In genomic region chr10:73998623-73999622, GRCh38 we compare ENCODE assay signal across 1 cellular context.
TF ChIP-seq lines count a peak whose summit lies in the region.

No MANE protein-coding gene starts in this region.

TF ChIP-seq in K562, 482 proteins besides CTCF, POLR2A, EP300 and RAD21 (continued from another document and continues in another):
- TF ChIP-seq UBTF (IDR thresholded peaks at IDR 0.05; ENCODE audit: borderline replicate concordance in 1 of 2, low read depth in 2 of 2, low read length in 2 of 2) (no peak), SRF (CRISPR knock-in tag; IDR thresholded peaks at IDR 0.05) (peak in 1 of 2 experiments; percentile 45; a peak in 1 of 4 replicates), KDM4B (IDR thresholded peaks at IDR 0.05; ENCODE audit: borderline replicate concordance in 2 of 2, low read depth in 1 of 2) (no peak), ZNF778 (CRISPR knock-in tag; IDR thresholded peaks at IDR 0.05) (no peak), ZNF695 (CRISPR knock-in tag; IDR thresholded peaks at IDR 0.05) (no peak), BRD4 (IDR thresholded peaks at IDR 0.05) (0 out of 2 replicates have a peak, but pooled peaks have one; percentile 13), STAT5B (CRISPR knock-in tag; IDR thresholded peaks at IDR 0.05) (no peak), RUNX1 (IDR thresholded peaks at IDR 0.05; ENCODE audit: low read depth) (no peak), KLF16 (IDR thresholded peaks at IDR 0.05) (no peak), ETS2 (tag; IDR thresholded peaks at IDR 0.05; ENCODE audit: borderline replicate concordance, poor library complexity, severe bottlenecking) (no peak), BRF1 (IDR thresholded peaks at IDR 0.05; ENCODE audit: borderline replicate concordance, extremely low read depth, insufficient read length) (no peak), PRPF4 (IDR thresholded peaks at IDR 0.05; ENCODE audit: insufficient read depth, low read depth, low read length, poor library complexity, severe bottlenecking) (no peak), FOXA1 (IDR thresholded peaks at IDR 0.05; ENCODE audit: borderline replicate concordance) (no peak), RAD51 (IDR thresholded peaks at IDR 0.05; ENCODE audit: borderline replicate concordance, low read depth) (no peak), CREM (IDR thresholded peaks at IDR 0.05; ENCODE audit: low read depth) (no peak), SAFB (IDR thresholded peaks at IDR 0.05; ENCODE audit: borderline replicate concordance, low read depth, low read length) (0 out of 2 replicates have a peak, but pooled peaks have one; percentile 4), RREB1 (CRISPR knock-in tag; IDR thresholded peaks at IDR 0.05) (no peak), SP2 (IDR thresholded peaks at IDR 0.05; ENCODE audit: extremely low read depth, low read depth, low read length, poor library complexity, severe bottlenecking) (no peak), ETV6 (IDR thresholded peaks at IDR 0.05; ENCODE audit: borderline replicate concordance in 1 of 2, low read depth in 2 of 2, low read length in 1 of 2) (no peak), ETV6 (CRISPR knock-in tag; IDR thresholded peaks at IDR 0.05; ENCODE audit: borderline replicate concordance) (no peak), E2F1 (CRISPR knock-in tag; IDR thresholded peaks at IDR 0.05) (no peak), ZNF133 (CRISPR knock-in tag; IDR thresholded peaks at IDR 0.05) (no peak), CSDE1 (IDR thresholded peaks at IDR 0.05) (no peak), NR2C2 (CRISPR knock-in tag; IDR thresholded peaks at IDR 0.05) (no peak), NR2C2 (tag; IDR thresholded peaks at IDR 0.05) (no peak), HEY1 (CRISPR knock-in tag; IDR thresholded peaks at IDR 0.05; ENCODE audit: borderline replicate concordance) (no peak), JUNB (CRISPR knock-in tag; conservative IDR thresholded peaks at IDR 0.05) (no peak), MBD2 (IDR thresholded peaks at IDR 0.05; ENCODE audit: borderline replicate concordance, low read depth) (no peak), SMAD1 (IDR thresholded peaks at IDR 0.05; ENCODE audit: low read depth, low read length, partially characterized antibody) (no peak), FOXO4 (CRISPR knock-in tag; IDR thresholded peaks at IDR 0.05) (no peak), ZNF239 (CRISPR knock-in tag; IDR thresholded peaks at IDR 0.05) (no peak; the same call in 1 of the 2 replicates), ARNT (IDR thresholded peaks at IDR 0.05) (no peak), PHB2 (IDR thresholded peaks at IDR 0.05; ENCODE audit: low read depth) (peak; percentile 57; the same call in 1 of the 2 replicates), ZFP1 (CRISPR knock-in tag; IDR thresholded peaks at IDR 0.05) (no peak; the same call in 1 of the 2 replicates), ZC3H11A (IDR thresholded peaks at IDR 0.05; ENCODE audit: low read depth, low read length) (no peak), ERF (CRISPR knock-in tag; IDR thresholded peaks at IDR 0.05) (no peak), CREB1 (IDR thresholded peaks at IDR 0.05) (no peak), CREB1 (CRISPR knock-in tag; IDR thresholded peaks at IDR 0.05) (no peak), ZBED1 (IDR thresholded peaks at IDR 0.05) (no peak), YY1 (IDR thresholded peaks at IDR 0.05; ENCODE audit: borderline replicate concordance in 1 of 3, control insufficient read depth in 1 of 3, extremely low read depth in 1 of 3, insufficient read depth in 3 of 3, insufficient read length in 1 of 3, insufficient replicate concordance in 2 of 3, low read depth in 1 of 3, low read length in 2 of 3) (no peak), THAP12 (CRISPR knock-in tag; IDR thresholded peaks at IDR 0.05) (no peak), ZNF449 (CRISPR knock-in tag; IDR thresholded peaks at IDR 0.05) (no peak), ZNF277 (CRISPR knock-in tag; IDR thresholded peaks at IDR 0.05; ENCODE audit: borderline replicate concordance) (no peak), THRAP3 (IDR thresholded peaks at IDR 0.05; ENCODE audit: borderline replicate concordance) (0 out of 2 replicates have a peak, but pooled peaks have one; percentile 15), ELK1 (CRISPR knock-in tag; IDR thresholded peaks at IDR 0.05) (no peak), MCM3 (IDR thresholded peaks at IDR 0.05) (no peak), E2F6 (IDR thresholded peaks at IDR 0.05; ENCODE audit: borderline replicate concordance in 1 of 2, extremely low read depth in 1 of 2, insufficient read depth in 1 of 2, insufficient read length in 1 of 2, low read depth in 1 of 2, low read length in 1 of 2, poor library complexity in 1 of 2, severe bottlenecking in 1 of 2) (peak in 1 of 2 experiments; percentile 37), HMG20A (CRISPR knock-in tag; conservative IDR thresholded peaks at IDR 0.05) (no peak), ASH1L (IDR thresholded peaks at IDR 0.05; ENCODE audit: borderline replicate concordance, low read depth, partially characterized antibody) (no peak), NCOA6 (IDR thresholded peaks at IDR 0.05) (no peak), ZNF24 (IDR thresholded peaks at IDR 0.05) (no peak), RFX5 (IDR thresholded peaks at IDR 0.05; ENCODE audit: low read depth, low read length) (no peak)
